Comparison of ENCODE assay signal across 7 cellular contexts in genomic region chr11:208177-208916, GRCh38. TPM values are rescaled to one million over a fixed set of nuclear protein-coding genes. Genes with fewer than 3 reads are reported as not detected.
A peak's percentile ranks its signal among the peaks of the same experiment; 100 is the strongest.
DNase-seq lines count a peak whose midpoint lies in the region; ATAC-seq, FAIRE-seq and TF ChIP-seq lines count a peak whose summit lies in the region.

No MANE protein-coding gene starts in this region.

- H3K9ac ChIP-seq in H1 (replicated peaks in 1 of 4; ENCODE audit: extremely low read depth in 1 of 4, low read depth in 3 of 4, low read length in 3 of 4) (peak overlapping the region; percentile 51 to 76 (median 73)), mesenchymal stem cell (ENCODE audit: low read length) (peak overlapping the region; percentile 98)

- H3K79me1 ChIP-seq in H1 (ENCODE audit: low read depth, low read length) (peaks cover 11% of the 10 kb centered on the region), mesenchymal stem cell (replicated peaks; ENCODE audit: low read length, poor library complexity, severe bottlenecking) (peaks cover 21% of the 10 kb centered on the region)

- peak overlapping the region; percentile 84 for H4K5ac ChIP-seq in H1 (ENCODE audit: insufficient read length, low read depth, low read length)

- H4K91ac ChIP-seq in H1 (replicated peaks; ENCODE audit: insufficient read length, low read length) (peak overlapping the region; percentile 48), mesenchymal stem cell (ENCODE audit: low read length) (peak overlapping the region; percentile 83)

- H2AK5ac ChIP-seq in H1 (ENCODE audit: low read depth, low read length) (peak overlapping the region; percentile 41; the same call in 1 of the 2 replicates), mesenchymal stem cell (ENCODE audit: low read length, severe bottlenecking) (peak overlapping the region; percentile 86)

- no peak overlapping the region for H3K14ac ChIP-seq in H1 (ENCODE audit: insufficient read length)
- H3K14ac ChIP-seq in mesenchymal stem cell (ENCODE audit: low read length in 2 of 2), result peak overlapping the region in 1 of 2 experiments; percentile 96

- H3K27me3 ChIP-seq in H1 (replicated peaks in 1 of 4; ENCODE audit: control insufficient read depth in 3 of 4, extremely low read depth in 1 of 4, insufficient read depth in 3 of 4, low read length in 3 of 4) (no peaks in the 10 kb centered on the region), mesenchymal stem cell (ENCODE audit: control insufficient read depth in 1 of 2, insufficient read depth in 1 of 2, low read length in 2 of 2) (no peaks in the 10 kb centered on the region)

- no peak overlapping the region for H2BK20ac ChIP-seq in H1 (ENCODE audit: low read length)

- H3K79me2 ChIP-seq in H1 (ENCODE audit: control insufficient read depth in 1 of 2, insufficient read depth in 2 of 2, low read length in 2 of 2), result peaks cover 0 to 31% of the 10 kb centered on the region in 2 experiments; a peak in 3 of 4 replicates

- no peak for FAIRE-seq in H1 (lab: Jason Lieb, UNC)

- H3K9me3 ChIP-seq in H1 (ENCODE audit: insufficient read depth in 2 of 2, low read depth in 1 of 2, low read length in 1 of 2) (no peaks in the 10 kb centered on the region), mesenchymal stem cell (ENCODE audit: control insufficient read depth, low read length) (no peaks in the 10 kb centered on the region)

- peak overlapping the region; percentile 74 for H3K27ac ChIP-seq in H1 (ENCODE audit: low read depth, low read length)
- peak overlapping the region; percentile 98 for H3K27ac ChIP-seq in mesenchymal stem cell (ENCODE audit: low read length, poor library complexity, severe bottlenecking)

- no peak for TF ChIP-seq CTCF in H1 (IDR thresholded peaks at IDR 0.05; ENCODE audit: control extremely low read depth in 1 of 3, insufficient read depth in 1 of 3, low read depth in 1 of 3, low read length in 3 of 3)

- peak overlapping the region; percentile 47 for H2BK5ac ChIP-seq in H1 (ENCODE audit: low read depth, low read length)
- H2BK5ac ChIP-seq in mesenchymal stem cell (ENCODE audit: low read depth, low read length, poor library complexity, severe bottlenecking), result peak overlapping the region; percentile 93

- H4K20me1 ChIP-seq in H1 (replicated peaks in 1 of 2; ENCODE audit: control insufficient read depth in 1 of 2, insufficient read depth in 2 of 2, low read length in 2 of 2), result peaks cover 0 to 31% of the 10 kb centered on the region in 2 experiments

- no peak overlapping the region for H2BK120ac ChIP-seq in H1 (replicated peaks; ENCODE audit: low read depth, low read length)
- peak overlapping the region; percentile 50 for H2BK120ac ChIP-seq in mesenchymal stem cell (ENCODE audit: low read depth, low read length)

- peaks cover 22% of the 10 kb centered on the region for H3K23me2 ChIP-seq in H1 (ENCODE audit: low read depth, low read length)

- CTCF ChIA-PET in activated CD8-positive, alpha-beta memory T cell treated with anti-CD3 and anti-CD28 coated beads, Interleukin-2, amount 10 ng/mL, durations not matched to agents 7 days and 5 days (lab: Charles Lee), result interaction anchor here (1.1 to 2.3 kb wide), 5 partner anchors 19 to 96 kb away, joined by 3 to 8 read pairs (median 6); partner anchors contain the start of genes PSMD13 and SIRT3
- CTCF ChIA-PET in H1 (lab: Charles Lee; ENCODE audit: partially characterized antibody), result interaction anchor here (0.8 to 1.3 kb wide), 5 partner anchors 10 to 161 kb away, joined by 3 to 4 read pairs (median 3); partner anchors contain the start of gene B4GALNT4

- H3K4me3 Mint-ChIP-seq in activated CD8-positive, alpha-beta memory T cell treated with anti-CD3 and anti-CD28 coated beads, Interleukin-2, amount 10 ng/mL, durations not matched to agents 7 days and 5 days, result peak overlapping the region; percentile 93

- TF ChIP-seq EP300 in H1 (IDR thresholded peaks at IDR 0.05; ENCODE audit: borderline replicate concordance in 1 of 2, low read depth in 2 of 2, low read length in 2 of 2), result no peak

- H2AFZ ChIP-seq in H1 (ENCODE audit: low read length) (no peak overlapping the region), mesenchymal stem cell (ENCODE audit: low read depth, low read length) (no peak overlapping the region)

- H3K27ac Mint-ChIP-seq in activated CD8-positive, alpha-beta memory T cell treated with anti-CD3 and anti-CD28 coated beads, Interleukin-2, amount 10 ng/mL, durations not matched to agents 7 days and 5 days, result peak overlapping the region; percentile 99

- 2% methylated on average over 57 of the region's 57 CpGs; no CpG with 5 or more reads in 1 of the 2 experiments for WGBS in H1 (ENCODE audit: extremely low coverage in 1 of 2, insufficient coverage in 1 of 2, insufficient read length in 1 of 2, insufficient replicate concordance in 2 of 2, low coverage in 1 of 2, low lambda C conversion rate in 2 of 2, missing lambda C conversion rate in 1 of 2), 2 experiments
- WGBS in mesenchymal stem cell, result under 1% methylated on average over 44 of the region's 57 CpGs

- H3K27me3 Mint-ChIP-seq in activated CD8-positive, alpha-beta memory T cell treated with anti-CD3 and anti-CD28 coated beads, Interleukin-2, amount 10 ng/mL, durations not matched to agents 7 days and 5 days, result no peaks in the 10 kb centered on the region

- H3K4ac ChIP-seq in H1 (replicated peaks; ENCODE audit: insufficient read length, low read depth, low read length) (no peak overlapping the region), mesenchymal stem cell (ENCODE audit: low read depth in 1 of 2, low read length in 2 of 2) (peak overlapping the region; percentile 86 to 95)

- DNase-seq in NK-92 (lab: John Stamatoyannopoulos, UW; ENCODE audit: unreplicated experiment) (peak; percentile 21), H1 (ENCODE audit: low read depth in 1 of 2, low spot score in 2 of 2) (peak; percentile 29 to 80), mesenchymal stem cell (peak; percentile 87)
- DNase-seq in activated CD8-positive, alpha-beta memory T cell treated with anti-CD3 and anti-CD28 coated beads, Interleukin-2, amount 10 ng/mL, durations not matched to agents 7 days and 5 days, result peak; percentile 90
- DNase-seq in stimulated activated CD8-positive, alpha-beta memory T cell treated with anti-CD3 and anti-CD28 coated beads, Interleukin-12 subunit alpha, Interleukin-12 subunit beta, amount 100 ng/mL, for 24 hours (ENCODE audit: extremely low read depth), result peak; percentile 57

- H3K4me2 ChIP-seq in H1 (ENCODE audit: insufficient read depth in 1 of 2, low read depth in 2 of 2, low read length in 2 of 2) (peak overlapping the region; percentile 97 to 100), mesenchymal stem cell (ENCODE audit: low read length, poor library complexity, severe bottlenecking) (peak overlapping the region; percentile 96)

- peaks cover 47% of the 10 kb centered on the region for H3K4me1 Mint-ChIP-seq in activated CD8-positive, alpha-beta memory T cell treated with anti-CD3 and anti-CD28 coated beads, Interleukin-2, amount 10 ng/mL, durations not matched to agents 7 days and 5 days

- H2BK12ac ChIP-seq in H1 (ENCODE audit: low read depth, low read length), result no peak overlapping the region
- H2BK12ac ChIP-seq in mesenchymal stem cell (ENCODE audit: low read length in 2 of 2), result peak overlapping the region in 1 of 2 experiments; percentile 24

- H3K23ac ChIP-seq in H1 (ENCODE audit: insufficient read length) (no peak overlapping the region), mesenchymal stem cell (ENCODE audit: low read length in 2 of 2) (peak overlapping the region; percentile 70 to 92)

- peaks cover 25% of the 10 kb centered on the region for H3K36me3 Mint-ChIP-seq in activated CD8-positive, alpha-beta memory T cell treated with anti-CD3 and anti-CD28 coated beads, Interleukin-2, amount 10 ng/mL, durations not matched to agents 7 days and 5 days

- peak; percentile 77 for TF ChIP-seq POLR2A in GM18505 (IDR thresholded peaks at IDR 0.05; ENCODE audit: borderline replicate concordance, extremely low read depth, insufficient read depth, insufficient read length)
- peak in 1 of 2 experiments; percentile 45; a peak in 2 of 3 replicates for TF ChIP-seq POLR2A in H1 (IDR thresholded peaks at IDR 0.05; ENCODE audit: control extremely low read depth in 1 of 2, low read depth in 2 of 2, low read length in 2 of 2)

- H3K18ac ChIP-seq in H1 (ENCODE audit: extremely low read depth, low read length) (peak overlapping the region; percentile 68; the same call in 1 of the 2 replicates), mesenchymal stem cell (ENCODE audit: low read depth in 1 of 2, low read length in 2 of 2) (peak overlapping the region; percentile 92 to 98)

- no peaks in the 10 kb centered on the region for H3K9me3 Mint-ChIP-seq in activated CD8-positive, alpha-beta memory T cell treated with anti-CD3 and anti-CD28 coated beads, Interleukin-2, amount 10 ng/mL, durations not matched to agents 7 days and 5 days (ENCODE audit: low read depth)

- H3K36me3 ChIP-seq in H1 (ENCODE audit: control insufficient read depth in 2 of 4, insufficient read depth in 4 of 4, low read length in 3 of 4), result peaks cover 26 to 48% (median 36%) of the 10 kb centered on the region in 4 experiments
- peaks cover 64 to 67% of the 10 kb centered on the region in 2 experiments for H3K36me3 ChIP-seq in mesenchymal stem cell (ENCODE audit: control insufficient read depth in 1 of 2, insufficient read depth in 2 of 2, low read depth in 1 of 2, low read length in 2 of 2)

- no peak overlapping the region for H3K56ac ChIP-seq in H1 (replicated peaks; ENCODE audit: insufficient read length, low read depth, low read length)

- H4K8ac ChIP-seq in H1 (ENCODE audit: extremely low read depth, insufficient read depth, low read length) (peak overlapping the region; percentile 78; the same call in 1 of the 2 replicates), mesenchymal stem cell (ENCODE audit: low read length) (peak overlapping the region; percentile 94)

- H3K4me1 ChIP-seq in H1 (replicated peaks in 1 of 4; ENCODE audit: control insufficient read depth in 3 of 4, insufficient read depth in 4 of 4, low read length in 3 of 4), result peaks cover 0 to 23% (median 9%) of the 10 kb centered on the region in 4 experiments; a peak in 5 of 7 replicates
- peaks cover 67% of the 10 kb centered on the region for H3K4me1 ChIP-seq in mesenchymal stem cell (ENCODE audit: control insufficient read depth, insufficient read depth, low read depth, low read length)

- POLR2A ChIA-PET in H1 (lab: Charles Lee; ENCODE audit: partially characterized antibody), result interaction anchor here (0.6 to 2.3 kb wide), 10 partner anchors 8 to 298 kb away, joined by 3 to 11 read pairs (median 4); partner anchors contain the start of gene RNH1

- H2BK15ac ChIP-seq in H1 (ENCODE audit: low read length) (no peak overlapping the region), mesenchymal stem cell (ENCODE audit: low read depth, poor library complexity, severe bottlenecking) (peak overlapping the region; percentile 84)

- TF ChIP-seq RAD21 in H1 (IDR thresholded peaks at IDR 0.05 in 1 of 2, conservative IDR thresholded peaks at IDR 0.05 in 1 of 2; ENCODE audit: low read depth in 2 of 2, low read length in 2 of 2), result no peak

- peak overlapping the region; percentile 85 to 89 (median 87) for H3K4me3 ChIP-seq in H1 (ENCODE audit: extremely low read depth in 1 of 4, insufficient read depth in 2 of 4, low read depth in 3 of 4, low read length in 4 of 4)
- peak overlapping the region; percentile 80 to 97 for H3K4me3 ChIP-seq in mesenchymal stem cell (ENCODE audit: insufficient read depth in 1 of 2, low read depth in 1 of 2, low read length in 2 of 2)

- no peak for ATAC-seq in GM18505 (IDR thresholded peaks at IDR 0.05; ENCODE audit: unreplicated experiment)
- ATAC-seq in HG03280 (IDR thresholded peaks at IDR 0.05; ENCODE audit: unreplicated experiment), result peak; percentile 41
- peak; percentile 74 for ATAC-seq in activated CD8-positive, alpha-beta memory T cell treated with anti-CD3 and anti-CD28 coated beads, Interleukin-2, amount 10 ng/mL, durations not matched to agents 7 days and 5 days

RNA-seq across cellular contexts. Expression of gene RIC8A, which starts 0.8 kb away (rescaled TPM):
- 100 to 1,000 TPM; 110 to 113 TPM for total RNA-seq in activated CD8-positive, alpha-beta memory T cell treated with anti-CD3 and anti-CD28 coated beads, Interleukin-2, amount 10 ng/mL, durations not matched to agents 7 days and 5 days
- 67.0 and 76.7 TPM in 2 replicates for total RNA-seq in H1 (2021; fragmentation: NEBNext Ultra II Directional; extraction: Animal tissue kit (Norgen Biotek cat#: 25700))
- polyA plus RNA-seq in H1 (2011; rRNA removed), result 105 and 123 TPM in 2 replicates
- polyA plus RNA-seq in H1 (2011; cell fraction: cytosol; rRNA removed), result 82.4 TPM
- polyA plus RNA-seq in H1 (2011; cell fraction: nucleus; rRNA removed), result 234 TPM
- 49.0 to 68.8 TPM (median 62.1 TPM) in 4 replicates for polyA plus RNA-seq in H1 (2012, experiment 1 of 2)
- 53.7 TPM for polyA plus RNA-seq in H1 (2012, experiment 2 of 2)
- polyA plus RNA-seq in H1 (2013, experiment 1 of 2), result 37.2 TPM
- polyA plus RNA-seq in H1 (2013, experiment 2 of 2), result 43.2 TPM
- polyA minus RNA-seq in H1 (2011; rRNA and poly(A)+ RNA removed), result 82.0 and 141 TPM in 2 replicates
- polyA minus RNA-seq in H1 (2011; cell fraction: cytosol; rRNA and poly(A)+ RNA removed), result 42.5 TPM
- polyA minus RNA-seq in H1 (2011; cell fraction: nucleus; rRNA and poly(A)+ RNA removed), result 82.7 TPM
- 77.3 TPM for polyA plus RNA-seq in mesenchymal stem cell (2013, experiment 1 of 2)
- polyA plus RNA-seq in mesenchymal stem cell (2013, experiment 2 of 2), result 76.9 TPM

RNA-seq across cellular contexts. Expression of gene BET1L, which starts 1.1 kb away (rescaled TPM):
- 10 to 100 TPM; 28.8 to 31.7 TPM for total RNA-seq in activated CD8-positive, alpha-beta memory T cell treated with anti-CD3 and anti-CD28 coated beads, Interleukin-2, amount 10 ng/mL, durations not matched to agents 7 days and 5 days
- total RNA-seq in H1 (2021; fragmentation: NEBNext Ultra II Directional; extraction: Animal tissue kit (Norgen Biotek cat#: 25700)), result 37.9 and 40.2 TPM in 2 replicates
- polyA plus RNA-seq in H1 (2011; rRNA removed), result 61.9 and 71.1 TPM in 2 replicates
- 41.0 TPM for polyA plus RNA-seq in H1 (2011; cell fraction: cytosol; rRNA removed)
- polyA plus RNA-seq in H1 (2011; cell fraction: nucleus; rRNA removed), result 69.5 TPM
- 26.7 to 37.3 TPM (median 33.5 TPM) in 4 replicates for polyA plus RNA-seq in H1 (2012, experiment 1 of 2)
- 31.1 TPM for polyA plus RNA-seq in H1 (2012, experiment 2 of 2)
- polyA plus RNA-seq in H1 (2013, experiment 1 of 2), result 21.9 TPM
- 22.9 TPM for polyA plus RNA-seq in H1 (2013, experiment 2 of 2)
- polyA minus RNA-seq in H1 (2011; rRNA and poly(A)+ RNA removed), result 54.1 and 75.4 TPM in 2 replicates
- polyA minus RNA-seq in H1 (2011; cell fraction: cytosol; rRNA and poly(A)+ RNA removed), result 20.7 TPM
- polyA minus RNA-seq in H1 (2011; cell fraction: nucleus; rRNA and poly(A)+ RNA removed), result 64.7 TPM
- 52.8 TPM for polyA plus RNA-seq in mesenchymal stem cell (2013, experiment 1 of 2)
- polyA plus RNA-seq in mesenchymal stem cell (2013, experiment 2 of 2), result 52.1 TPM

RNA-seq across cellular contexts. Expression of gene SCGB1C1, which starts 15.5 kb away (rescaled TPM):
- total RNA-seq in activated CD8-positive, alpha-beta memory T cell treated with anti-CD3 and anti-CD28 coated beads, Interleukin-2, amount 10 ng/mL, durations not matched to agents 7 days and 5 days, result not detected
- not detected in 2 replicates for total RNA-seq in H1 (2021; fragmentation: NEBNext Ultra II Directional; extraction: Animal tissue kit (Norgen Biotek cat#: 25700))
- polyA plus RNA-seq in H1 (2011; rRNA removed), result not detected in 2 replicates
- polyA plus RNA-seq in H1 (2011; cell fraction: cytosol; rRNA removed), result not detected
- polyA plus RNA-seq in H1 (2011; cell fraction: nucleus; rRNA removed), result not detected
- not detected in 4 replicates for polyA plus RNA-seq in H1 (2012, experiment 1 of 2)
- polyA plus RNA-seq in H1 (2012, experiment 2 of 2), result not detected
- not detected for polyA plus RNA-seq in H1 (2013, experiment 1 of 2)
- polyA plus RNA-seq in H1 (2013, experiment 2 of 2), result not detected
- not detected in 2 replicates for polyA minus RNA-seq in H1 (2011; rRNA and poly(A)+ RNA removed)
- polyA minus RNA-seq in H1 (2011; cell fraction: cytosol; rRNA and poly(A)+ RNA removed), result not detected
- not detected for polyA minus RNA-seq in H1 (2011; cell fraction: nucleus; rRNA and poly(A)+ RNA removed)
- not detected for polyA plus RNA-seq in mesenchymal stem cell (2013, experiment 1 of 2)
- not detected for polyA plus RNA-seq in mesenchymal stem cell (2013, experiment 2 of 2)

RNA-seq across cellular contexts. Expression of gene SIRT3, which starts 27.8 kb away (rescaled TPM):
- 10 to 100 TPM; 12.8 to 15.9 TPM for total RNA-seq in activated CD8-positive, alpha-beta memory T cell treated with anti-CD3 and anti-CD28 coated beads, Interleukin-2, amount 10 ng/mL, durations not matched to agents 7 days and 5 days
- 14.3 and 14.6 TPM in 2 replicates for total RNA-seq in H1 (2021; fragmentation: NEBNext Ultra II Directional; extraction: Animal tissue kit (Norgen Biotek cat#: 25700))
- polyA plus RNA-seq in H1 (2011; rRNA removed), result 21.6 and 25.5 TPM in 2 replicates
- polyA plus RNA-seq in H1 (2011; cell fraction: cytosol; rRNA removed), result 27.9 TPM
- 29.0 TPM for polyA plus RNA-seq in H1 (2011; cell fraction: nucleus; rRNA removed)
- polyA plus RNA-seq in H1 (2012, experiment 1 of 2), result 21.5 to 23.2 TPM (median 22.7 TPM) in 4 replicates
- 13.5 TPM for polyA plus RNA-seq in H1 (2012, experiment 2 of 2)
- 10.0 TPM for polyA plus RNA-seq in H1 (2013, experiment 1 of 2)
- 9.4 TPM for polyA plus RNA-seq in H1 (2013, experiment 2 of 2)
- 13.7 and 14.4 TPM in 2 replicates for polyA minus RNA-seq in H1 (2011; rRNA and poly(A)+ RNA removed)
- 8.9 TPM for polyA minus RNA-seq in H1 (2011; cell fraction: cytosol; rRNA and poly(A)+ RNA removed)
- 11.6 TPM for polyA minus RNA-seq in H1 (2011; cell fraction: nucleus; rRNA and poly(A)+ RNA removed)
- polyA plus RNA-seq in mesenchymal stem cell (2013, experiment 1 of 2), result 10.2 TPM
- 10.2 TPM for polyA plus RNA-seq in mesenchymal stem cell (2013, experiment 2 of 2)

RNA-seq across cellular contexts. Expression of gene PSMD13, which starts 28.4 kb away (rescaled TPM):
- total RNA-seq in activated CD8-positive, alpha-beta memory T cell treated with anti-CD3 and anti-CD28 coated beads, Interleukin-2, amount 10 ng/mL, durations not matched to agents 7 days and 5 days, result 100 to 1,000 TPM; 166 to 199 TPM
- total RNA-seq in H1 (2021; fragmentation: NEBNext Ultra II Directional; extraction: Animal tissue kit (Norgen Biotek cat#: 25700)), result 136 and 141 TPM in 2 replicates
- 121 and 130 TPM in 2 replicates for polyA plus RNA-seq in H1 (2011; rRNA removed)
- 158 TPM for polyA plus RNA-seq in H1 (2011; cell fraction: cytosol; rRNA removed)
- 84.4 TPM for polyA plus RNA-seq in H1 (2011; cell fraction: nucleus; rRNA removed)
- polyA plus RNA-seq in H1 (2012, experiment 1 of 2), result 141 to 163 TPM (median 151 TPM) in 4 replicates
- polyA plus RNA-seq in H1 (2012, experiment 2 of 2), result 136 TPM
- 68.4 TPM for polyA plus RNA-seq in H1 (2013, experiment 1 of 2)
- polyA plus RNA-seq in H1 (2013, experiment 2 of 2), result 67.6 TPM
- 65.1 and 83.5 TPM in 2 replicates for polyA minus RNA-seq in H1 (2011; rRNA and poly(A)+ RNA removed)
- 37.7 TPM for polyA minus RNA-seq in H1 (2011; cell fraction: cytosol; rRNA and poly(A)+ RNA removed)
- polyA minus RNA-seq in H1 (2011; cell fraction: nucleus; rRNA and poly(A)+ RNA removed), result 35.1 TPM
- 66.4 TPM for polyA plus RNA-seq in mesenchymal stem cell (2013, experiment 1 of 2)
- 68.0 TPM for polyA plus RNA-seq in mesenchymal stem cell (2013, experiment 2 of 2)

Comparison
In these comparisons a context has a peak if more than half of its experiments do, and no peak if none do; other contexts are left out.
1. DNase-seq: peak in every context shown above with its lines; median percentile 90 in activated CD8-positive, alpha-beta memory T cell treated with anti-CD3 and anti-CD28 coated beads, Interleukin-2, amount 10 ng/mL, durations not matched to agents 7 days and 5 days; 87 in mesenchymal stem cell; 57 in stimulated activated CD8-positive, alpha-beta memory T cell treated with anti-CD3 and anti-CD28 coated beads, Interleukin-12 subunit alpha, Interleukin-12 subunit beta, amount 100 ng/mL, for 24 hours; 54 in H1; 21 in NK-92.